In genomic region chrX:30992381-30992904, GRCh38 we compare ENCODE assay signal across 11 cellular contexts.
DNase-seq lines count a peak whose midpoint lies in the region; ATAC-seq and TF ChIP-seq lines count a peak whose summit lies in the region.
"Had no signal": no experiment of that assay in that cellular context is flagged by ENCODE, and none has a peak within 500 bp of the region (broad histone marks: within the 10 kb centered on the region; RNA-seq: fewer than 3 reads in every experiment).

No MANE protein-coding gene starts in this region.

- H3K27ac ChIP-seq in CD4-positive, alpha-beta T cell (ENCODE audit: low read depth, low read length), result no peak overlapping the region
- H3K27ac ChIP-seq in SK-N-SH (ENCODE audit: low read depth in 2 of 2, low read length in 1 of 2), result peak overlapping the region in 1 of 2 experiments; percentile 80; a peak in 2 of 4 replicates
- H3K27ac ChIP-seq in smooth muscle cell (ENCODE audit: low read depth), result no peak overlapping the region

- no peaks in the 10 kb centered on the region for H3K36me3 Mint-ChIP-seq in CD4-positive, alpha-beta T cell (ENCODE audit: low read depth)
- H3K36me3 Mint-ChIP-seq: activated naive CD4-positive, alpha-beta T cell treated with anti-CD3 and anti-CD28 coated beads, Interleukin-2, amount 50 U/mL, for 72 hours had no signal

- no peak overlapping the region; a peak in 1 of 4 replicates for H3K4me3 ChIP-seq in SK-N-SH (ENCODE audit: low read depth in 2 of 2, low read length in 1 of 2)
- H3K4me3 ChIP-seq in smooth muscle cell, result no peak overlapping the region

- no peak for ATAC-seq in CD4-positive, alpha-beta T cell (ENCODE audit: poor library complexity)
- peak; percentile 47 for ATAC-seq in left lobe of liver
- ATAC-seq in HG02623 (IDR thresholded peaks at IDR 0.05; ENCODE audit: unreplicated experiment), result no peak
- ATAC-seq: activated naive CD4-positive, alpha-beta T cell treated with anti-CD3 and anti-CD28 coated beads, Interleukin-2, amount 50 U/mL, for 72 hours; Right ventricle myocardium inferior had no signal

- TF ChIP-seq CTCF in CD4-positive, alpha-beta T cell (IDR thresholded peaks at IDR 0.05), result no peak
- no peak for TF ChIP-seq CTCF in SK-N-SH (IDR thresholded peaks at IDR 0.05)
- no peak for TF ChIP-seq CTCF in smooth muscle cell (IDR thresholded peaks at IDR 0.05; ENCODE audit: borderline replicate concordance, insufficient read depth, poor library complexity, severe bottlenecking)

- H3K4me1 ChIP-seq in SK-N-SH (ENCODE audit: control insufficient read depth in 1 of 2, insufficient read depth in 2 of 2, low read depth in 1 of 2, low read length in 1 of 2) (no peaks in the 10 kb centered on the region; a peak in 1 of 4 replicates), smooth muscle cell (ENCODE audit: low read depth) (no peaks in the 10 kb centered on the region)

- no peak overlapping the region for H2AFZ ChIP-seq in SK-N-SH (ENCODE audit: low read depth)
- H2AFZ ChIP-seq in smooth muscle cell (ENCODE audit: low read depth), result no peak overlapping the region

- H3K4me1 Mint-ChIP-seq in CD4-positive, alpha-beta T cell (ENCODE audit: low read depth), result peaks cover 14% of the 10 kb centered on the region

- H4K20me1 ChIP-seq in SK-N-SH (ENCODE audit: insufficient read depth) (no peaks in the 10 kb centered on the region), smooth muscle cell (ENCODE audit: low read depth) (no peaks in the 10 kb centered on the region)

- CTCF ChIA-PET in CD4-positive, alpha-beta T cell (lab: Charles Lee), result no interaction called here
- CTCF ChIA-PET in SK-N-SH (lab: Yijun Ruan, JAX), result interaction anchor here (0.8 to 1.7 kb wide), 5 partner anchors 42 to 163 kb away, joined by 3 to 6 read pairs (median 3); no protein-coding TSS in a partner anchor

- no peaks in the 10 kb centered on the region for H3K27me3 ChIP-seq in CD4-positive, alpha-beta T cell (ENCODE audit: control insufficient read depth, insufficient read depth, low read length)
- H3K27me3 ChIP-seq in SK-N-SH (ENCODE audit: insufficient read depth) (no peaks in the 10 kb centered on the region; the same call in 1 of the 2 replicates), smooth muscle cell (ENCODE audit: low read depth) (no peaks in the 10 kb centered on the region)

- POLR2A ChIA-PET in CD4-positive, alpha-beta T cell (lab: Charles Lee), result no interaction called here
- POLR2A ChIA-PET in SK-N-SH (lab: Yijun Ruan, JAX), result no interaction called here

- WGBS in SK-N-SH (ENCODE audit: low lambda C conversion rate), result 5% methylated on average over 4 of the region's 4 CpGs
- WGBS in smooth muscle cell (ENCODE audit: low lambda C conversion rate), result 62% methylated on average over 4 of the region's 4 CpGs

- no peaks in the 10 kb centered on the region for H3K27me3 Mint-ChIP-seq in CD4-positive, alpha-beta T cell

- intact Hi-C loops in CD4-positive, alpha-beta T cell (cut with DNase I, micrococcal nuclease), result no loop called here

- TF ChIP-seq RAD21 in SK-N-SH (IDR thresholded peaks at IDR 0.05; ENCODE audit: low read length), result no peak

- no peaks in the 10 kb centered on the region for H3F3A ChIP-seq in SK-N-SH (replicated peaks; ENCODE audit: insufficient read depth)
- no peaks in the 10 kb centered on the region for H3F3A ChIP-seq in smooth muscle cell (ENCODE audit: low read depth)

- TF ChIP-seq EP300 in SK-N-SH (IDR thresholded peaks at IDR 0.05; ENCODE audit: borderline replicate concordance in 1 of 2, low read depth in 1 of 2, low read length in 1 of 2), result peak in 1 of 2 experiments; percentile 63; a peak in 2 of 4 replicates

- no peaks in the 10 kb centered on the region for H3K9me2 ChIP-seq in SK-N-SH

- no peaks in the 10 kb centered on the region for H3K9me3 Mint-ChIP-seq in CD4-positive, alpha-beta T cell
- H3K9me3 Mint-ChIP-seq: activated naive CD4-positive, alpha-beta T cell treated with anti-CD3 and anti-CD28 coated beads, Interleukin-2, amount 50 U/mL, for 72 hours had no signal

- H3K4me3 Mint-ChIP-seq in CD4-positive, alpha-beta T cell, result no peak overlapping the region

- H3K79me2 ChIP-seq in SK-N-SH (ENCODE audit: insufficient read depth) (no peaks in the 10 kb centered on the region), smooth muscle cell (ENCODE audit: low read depth) (no peaks in the 10 kb centered on the region)

- no peak for DNase-seq in CD4-positive, alpha-beta T cell
- peak; percentile 18 for DNase-seq in M059J (ENCODE audit: low read depth)
- peak; percentile 33 for DNase-seq in SK-N-SH
- DNase-seq in left lobe of liver (ENCODE audit: low spot score), result no peak
- DNase-seq in SKM-1 (lab: John Stamatoyannopoulos, UW; ENCODE audit: unreplicated experiment), result no peak
- no peak for DNase-seq in stimulated activated CD4-positive, alpha-beta T cell treated with anti-CD3 and anti-CD28 coated beads, Interleukin-4, amount 100 ng/mL, for 4 hours
- no peak for DNase-seq in smooth muscle cell (lab: John Stamatoyannopoulos, UW; ENCODE audit: unreplicated experiment)
- DNase-seq: NCI-H526 treated with DMSO at 0.1 percent for 48 hours had no signal

- no peak overlapping the region for H3K9ac ChIP-seq in SK-N-SH
- H3K9ac ChIP-seq in smooth muscle cell (ENCODE audit: low read depth), result no peak overlapping the region

- H3K27ac Mint-ChIP-seq in CD4-positive, alpha-beta T cell, result peak overlapping the region; percentile 42
- H3K27ac Mint-ChIP-seq: activated naive CD4-positive, alpha-beta T cell treated with anti-CD3 and anti-CD28 coated beads, Interleukin-2, amount 50 U/mL, for 72 hours had no signal

- no peaks in the 10 kb centered on the region for H3K36me3 ChIP-seq in SK-N-SH (replicated peaks in 1 of 2; ENCODE audit: control insufficient read depth in 1 of 2, insufficient read depth in 2 of 2, low read length in 1 of 2)
- H3K36me3 ChIP-seq in smooth muscle cell (ENCODE audit: low read depth), result no peaks in the 10 kb centered on the region

- H3K4me2 ChIP-seq in SK-N-SH (no peak overlapping the region), smooth muscle cell (no peak overlapping the region)

- H3K9me3 ChIP-seq in CD4-positive, alpha-beta T cell (ENCODE audit: control insufficient read depth, low read length), result no peaks in the 10 kb centered on the region
- H3K9me3 ChIP-seq in SK-N-SH (no peaks in the 10 kb centered on the region), smooth muscle cell (replicated peaks; ENCODE audit: low read depth) (no peaks in the 10 kb centered on the region)

TF ChIP-seq in SK-N-SH, 30 proteins besides CTCF, POLR2A, EP300 and RAD21 (continues in another document):
- TF ChIP-seq SIN3A (IDR thresholded peaks at IDR 0.05; ENCODE audit: borderline replicate concordance, low read depth, low read length) (no peak), MAX (IDR thresholded peaks at IDR 0.05; ENCODE audit: low read depth) (no peak), TEAD4 (IDR thresholded peaks at IDR 0.05; ENCODE audit: borderline replicate concordance, insufficient read depth) (no peak), EZH2phosphoT487 (IDR thresholded peaks at IDR 0.05; ENCODE audit: borderline replicate concordance, low read depth) (no peak), ZBTB33 (IDR thresholded peaks at IDR 0.05; ENCODE audit: borderline replicate concordance, low read depth) (no peak), RXRA (IDR thresholded peaks at IDR 0.05; ENCODE audit: borderline replicate concordance, low read depth) (no peak), USF2 (IDR thresholded peaks at IDR 0.05; ENCODE audit: borderline replicate concordance, low read depth, low read length) (no peak), RCOR1 (IDR thresholded peaks at IDR 0.05; ENCODE audit: low read length) (no peak), MEF2A (IDR thresholded peaks at IDR 0.05; ENCODE audit: borderline replicate concordance, low read depth) (no peak), TAF1 (IDR thresholded peaks at IDR 0.05; ENCODE audit: borderline replicate concordance, low read depth, low read length) (no peak), USF1 (IDR thresholded peaks at IDR 0.05; ENCODE audit: borderline replicate concordance, low read depth) (no peak), FOXJ3 (CRISPR knock-in tag; IDR thresholded peaks at IDR 0.05) (no peak), JUND (IDR thresholded peaks at IDR 0.05) (0 out of 2 replicates have a peak, but pooled peaks have one; percentile 19), GABPA (IDR thresholded peaks at IDR 0.05; ENCODE audit: low read depth) (no peak), CHD2 (IDR thresholded peaks at IDR 0.05; ENCODE audit: low read length, partially characterized antibody) (no peak), NRF1 (IDR thresholded peaks at IDR 0.05; ENCODE audit: low read depth, low read length) (no peak), MXI1 (IDR thresholded peaks at IDR 0.05; ENCODE audit: low read depth, low read length) (no peak)

Comparison
In these comparisons a context has a peak if more than half of its experiments do, and no peak if none do; other contexts are left out.
1. DNase-seq: peak in M059J (single experiment) and SK-N-SH (single experiment); none in CD4-positive, alpha-beta T cell (0 of 10), left lobe of liver (single experiment), SKM-1 (single experiment), stimulated activated CD4-positive, alpha-beta T cell treated with anti-CD3 and anti-CD28 coated beads, Interleukin-4, amount 100 ng/mL, for 4 hours (0 of 2) and smooth muscle cell (single experiment).